Comparison of ENCODE assay signal across 9 cellular contexts in the genomic region with DNA sequence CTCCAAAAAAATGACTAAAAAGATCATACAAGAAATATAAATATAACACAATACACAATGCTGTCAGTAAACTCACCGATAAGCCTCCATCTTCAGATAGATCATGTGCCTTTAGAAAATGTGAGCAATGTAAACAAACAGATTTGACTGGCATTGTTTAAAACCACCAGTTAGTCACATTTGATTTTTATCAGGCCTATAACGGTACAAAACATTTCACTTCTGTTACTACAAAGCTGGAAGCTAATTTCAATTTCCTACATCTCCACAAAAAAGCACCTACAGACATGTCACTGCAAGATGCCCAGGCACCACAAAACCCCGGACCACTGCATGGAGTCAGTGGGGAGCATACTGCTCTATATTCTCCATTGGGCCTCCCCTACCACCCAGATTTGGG. TPM values are rescaled to one million over a fixed set of nuclear protein-coding genes. Genes with fewer than 3 reads are reported as not detected.
DNase-seq lines count a peak whose midpoint lies in the region; ATAC-seq and TF ChIP-seq lines count a peak whose summit lies in the region.
"Had no signal": no experiment of that assay in that cellular context is flagged by ENCODE, and none has a peak within 500 bp of the region (broad histone marks: within the 10 kb centered on the region; RNA-seq: fewer than 3 reads in every experiment).

No MANE protein-coding gene starts in this region.

- no peaks in the 10 kb centered on the region for H3K27me3 ChIP-seq in Loucy (ENCODE audit: insufficient read depth, low read length, poor library complexity, severe bottlenecking)

- H3K36me3 ChIP-seq in Loucy (ENCODE audit: insufficient read depth, low read length): no peaks in the 10 kb centered on the region

- no peaks in the 10 kb centered on the region for H4K20me1 ChIP-seq in Loucy (ENCODE audit: insufficient read depth, low read length, poor library complexity, severe bottlenecking)

- peak overlapping the region; percentile 83 for H3K27ac Mint-ChIP-seq in chondrocyte (ENCODE audit: unreplicated experiment)
- H3K27ac Mint-ChIP-seq in naive thymus-derived CD8-positive, alpha-beta T cell: peak overlapping the region; percentile 41 to 89 (median 70)
- H3K27ac Mint-ChIP-seq in activated CD4-positive, alpha-beta T cell treated with anti-CD3 and anti-CD28 coated beads, Interleukin-2, amount 10 ng/mL, durations not matched to agents 24 days and 14 days: no peak overlapping the region

- intact Hi-C loops in activated CD4-positive, alpha-beta T cell treated with anti-CD3 and anti-CD28 coated beads, Interleukin-2, amount 10 ng/mL, durations not matched to agents 24 days and 14 days (cut with micrococcal nuclease): no loop called here

- POLR2A ChIA-PET in naive thymus-derived CD8-positive, alpha-beta T cell (lab: Charles Lee): no interaction called here

- peak overlapping the region; percentile 6 for H3K9ac ChIP-seq in Loucy (ENCODE audit: low read depth, low read length, poor library complexity, severe bottlenecking)

- H3K4me3 Mint-ChIP-seq in chondrocyte (ENCODE audit: unreplicated experiment): no peak overlapping the region
- H3K4me3 Mint-ChIP-seq in naive thymus-derived CD8-positive, alpha-beta T cell: peak overlapping the region in 8 of 10 donors; percentile 0 to 64 (median 26)
- H3K4me3 Mint-ChIP-seq in activated CD4-positive, alpha-beta T cell treated with anti-CD3 and anti-CD28 coated beads, Interleukin-2, amount 10 ng/mL, durations not matched to agents 24 days and 14 days: no peak overlapping the region

- peak; percentile 59 for DNase-seq in AG10803 (ENCODE audit: low read depth)
- no peak for DNase-seq in chondrocyte (ENCODE audit: low spot score)
- no peak for DNase-seq in naive thymus-derived CD8-positive, alpha-beta T cell
- no peak for DNase-seq in ureter (ENCODE audit: low spot score)
- no peak for DNase-seq in activated CD4-positive, alpha-beta T cell treated with anti-CD3 and anti-CD28 coated beads, Interleukin-2, amount 10 ng/mL, durations not matched to agents 24 days and 14 days
- no peak for DNase-seq in GM19238 (ENCODE audit: insufficient read length, low spot score)
- DNase-seq: GOT3 had no signal

- H3K4me2 ChIP-seq in Loucy (ENCODE audit: low read depth, low read length, poor library complexity, severe bottlenecking): peak overlapping the region; percentile 66

- no peaks in the 10 kb centered on the region for H3K36me3 Mint-ChIP-seq in chondrocyte (ENCODE audit: low read depth)
- peaks cover 0 to 3% (median 3%) of the 10 kb centered on the region in 3 donors for H3K36me3 Mint-ChIP-seq in naive thymus-derived CD8-positive, alpha-beta T cell
- H3K36me3 Mint-ChIP-seq in activated CD4-positive, alpha-beta T cell treated with anti-CD3 and anti-CD28 coated beads, Interleukin-2, amount 10 ng/mL, durations not matched to agents 24 days and 14 days (ENCODE audit: low read depth): no peaks in the 10 kb centered on the region

- no peaks in the 10 kb centered on the region for H3K9me3 ChIP-seq in Loucy (ENCODE audit: insufficient read depth, low read depth, low read length)

- H3F3A ChIP-seq in Loucy (ENCODE audit: low read depth): no peaks in the 10 kb centered on the region

- no peaks in the 10 kb centered on the region for H3K9me2 ChIP-seq in Loucy (replicated peaks; ENCODE audit: low read depth, low read length)

- H3K4me1 Mint-ChIP-seq in chondrocyte (ENCODE audit: low read depth): peaks cover 64% of the 10 kb centered on the region
- H3K4me1 Mint-ChIP-seq in naive thymus-derived CD8-positive, alpha-beta T cell: peaks cover 33 to 89% (median 77%) of the 10 kb centered on the region in 4 donors
- H3K4me1 Mint-ChIP-seq in activated CD4-positive, alpha-beta T cell treated with anti-CD3 and anti-CD28 coated beads, Interleukin-2, amount 10 ng/mL, durations not matched to agents 24 days and 14 days: peaks cover 30% of the 10 kb centered on the region

- ATAC-seq in naive thymus-derived CD8-positive, alpha-beta T cell: peak in 1 of 2 donors; percentile 47
- ATAC-seq in GM19035 (IDR thresholded peaks at IDR 0.05; ENCODE audit: unreplicated experiment): no peak

- 0 out of 2 replicates have a peak, but pooled peaks cover 4% of the 10 kb centered on the region for H3K79me2 ChIP-seq in Loucy (ENCODE audit: insufficient read depth, low read length)

- H3K4me1 ChIP-seq in Loucy (ENCODE audit: insufficient read depth, low read length, poor library complexity, severe bottlenecking): peaks cover 68% of the 10 kb centered on the region

- no peak overlapping the region for H2AFZ ChIP-seq in Loucy (ENCODE audit: low read length)

- H3K9me3 Mint-ChIP-seq in chondrocyte (ENCODE audit: low read depth): no peaks in the 10 kb centered on the region
- no peaks in the 10 kb centered on the region for H3K9me3 Mint-ChIP-seq in naive thymus-derived CD8-positive, alpha-beta T cell
- no peaks in the 10 kb centered on the region for H3K9me3 Mint-ChIP-seq in activated CD4-positive, alpha-beta T cell treated with anti-CD3 and anti-CD28 coated beads, Interleukin-2, amount 10 ng/mL, durations not matched to agents 24 days and 14 days

- H3K27me3 Mint-ChIP-seq in chondrocyte (ENCODE audit: low read depth): no peaks in the 10 kb centered on the region
- H3K27me3 Mint-ChIP-seq in naive thymus-derived CD8-positive, alpha-beta T cell: no peaks in the 10 kb centered on the region
- no peaks in the 10 kb centered on the region for H3K27me3 Mint-ChIP-seq in activated CD4-positive, alpha-beta T cell treated with anti-CD3 and anti-CD28 coated beads, Interleukin-2, amount 10 ng/mL, durations not matched to agents 24 days and 14 days

- TF ChIP-seq CTCF in AG10803 (conservative IDR thresholded peaks at IDR 0.05; ENCODE audit: low read length) (no peak), Loucy (conservative IDR thresholded peaks at IDR 0.05; ENCODE audit: low read length) (no peak), chondrocyte (IDR thresholded peaks at IDR 0.05) (no peak)

- no peak overlapping the region for H3K4me3 ChIP-seq in AG10803 (ENCODE audit: low read length)
- H3K4me3 ChIP-seq in Loucy (ENCODE audit: low read length, poor library complexity, severe bottlenecking): peak overlapping the region; percentile 49

RNA-seq across cellular contexts. Expression of gene SGMS1, which starts 18.9 kb away (rescaled TPM):
- total RNA-seq in chondrocyte (22.6 to 27.1 TPM (median 24.9 TPM) in 3 replicates), ureter (78.8 TPM)
- 10 to 100 TPM; 30.1 to 34.9 TPM for total RNA-seq in naive thymus-derived CD8-positive, alpha-beta T cell
- polyA plus RNA-seq in naive thymus-derived CD8-positive, alpha-beta T cell: 10 to 100 TPM in 1 of 3 donors, 1 to 10 TPM in 2; 8.3 to 11.0 (median 8.4) TPM
- total RNA-seq in activated CD4-positive, alpha-beta T cell treated with anti-CD3 and anti-CD28 coated beads, Interleukin-2, amount 10 ng/mL, durations not matched to agents 24 days and 14 days: 14.2 and 14.3 TPM in 2 replicates

Comparison
In these comparisons a context has a peak if more than half of its experiments do, and no peak if none do; other contexts are left out.
1. H3K4me3 Mint-ChIP-seq: peak in naive thymus-derived CD8-positive, alpha-beta T cell (8 of 10); none in chondrocyte (single experiment) and activated CD4-positive, alpha-beta T cell treated with anti-CD3 and anti-CD28 coated beads, Interleukin-2, amount 10 ng/mL, durations not matched to agents 24 days and 14 days (single experiment).